1 cellular context compared by ENCODE assay signal in genomic region chr22:38696606-38697005, GRCh38.
TF ChIP-seq lines count a peak whose summit lies in the region.

No MANE protein-coding gene starts in this region.

TF ChIP-seq in GM12878, 131 proteins besides CTCF, POLR2A, EP300 and RAD21:
- peak; percentile 10; the same call in 1 of the 2 replicates for TF ChIP-seq ATF7 (IDR thresholded peaks at IDR 0.05; ENCODE audit: low read depth)
- TF ChIP-seq YY1 (IDR thresholded peaks at IDR 0.05; ENCODE audit: low read depth, low read length): peak; percentile 79
- 0 out of 2 replicates have a peak, but pooled peaks have one; percentile 23 for TF ChIP-seq NBN (IDR thresholded peaks at IDR 0.05)
- TF ChIP-seq CREB1 (IDR thresholded peaks at IDR 0.05; ENCODE audit: low read depth): no peak
- TF ChIP-seq GABPA (IDR thresholded peaks at IDR 0.05; ENCODE audit: low read depth): no peak
- no peak for TF ChIP-seq WRNIP1 (IDR thresholded peaks at IDR 0.05; ENCODE audit: borderline replicate concordance, low read depth, low read length)
